Comparison of ENCODE assay signal across 19 cellular contexts in the genomic region with DNA sequence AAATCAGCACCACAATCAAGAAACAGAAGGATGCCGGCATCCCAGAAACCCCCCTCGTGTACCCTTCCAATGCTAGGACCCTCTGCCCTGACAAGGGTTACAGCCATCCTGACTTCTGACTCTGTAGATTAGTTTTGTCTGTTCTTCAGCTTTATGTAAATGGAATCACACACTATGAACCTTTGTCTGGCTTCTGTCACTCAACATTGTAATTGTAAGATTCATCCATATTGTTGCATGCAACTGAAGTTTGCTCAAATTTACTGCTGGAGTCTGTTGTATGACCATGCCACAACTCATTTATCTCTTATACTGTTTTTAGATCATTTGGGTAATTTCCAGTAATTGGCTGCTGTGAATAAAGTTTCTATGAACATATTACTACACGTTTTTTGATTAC.
"Had no signal": no experiment of that assay in that cellular context is flagged by ENCODE, and none has a peak within 500 bp of the region (broad histone marks: within the 10 kb centered on the region; RNA-seq: fewer than 3 reads in every experiment).

No MANE protein-coding gene starts in this region.

- H3K27me3 ChIP-seq: transverse colon, vagina had no signal

- H3K9me3 ChIP-seq: prostate gland, transverse colon, vagina had no signal

- DNase-seq: activated CD8-positive, alpha-beta memory T cell treated with anti-CD3 and anti-CD28 coated beads for 24 hours; activated naive CD8-positive, alpha-beta T cell treated with anti-CD3 and anti-CD28 coated beads, Interleukin-2, amount 10 ng/mL, durations not matched to agents 7 days and 5 days; aorta; dermis blood vessel endothelial cell; foreskin melanocyte; head of caudate nucleus; mesendoderm; nephron progenitor cell; occipital lobe; right cardiac atrium; stimulated activated CD4-positive, alpha-beta T cell treated with anti-CD3 and anti-CD28 coated beads, Interleukin-15, amount 100 ng/mL, for 24 hours; stimulated activated CD4-positive, alpha-beta T cell treated with anti-CD3 and anti-CD28 coated beads, Interleukin-4, amount 100 ng/mL, for 1 hour; stimulated activated naive CD4-positive, alpha-beta T cell; SW 1271; transverse colon had no signal

- H3K27me3 Mint-ChIP-seq: activated naive CD8-positive, alpha-beta T cell treated with anti-CD3 and anti-CD28 coated beads, Interleukin-2, amount 10 ng/mL, durations not matched to agents 7 days and 5 days had no signal

- H3K27ac Mint-ChIP-seq: activated naive CD8-positive, alpha-beta T cell treated with anti-CD3 and anti-CD28 coated beads, Interleukin-2, amount 10 ng/mL, durations not matched to agents 7 days and 5 days; nephron progenitor cell had no signal

- H3K9me3 Mint-ChIP-seq: activated naive CD8-positive, alpha-beta T cell treated with anti-CD3 and anti-CD28 coated beads, Interleukin-2, amount 10 ng/mL, durations not matched to agents 7 days and 5 days; nephron progenitor cell had no signal

- H3K4me3 Mint-ChIP-seq: activated naive CD8-positive, alpha-beta T cell treated with anti-CD3 and anti-CD28 coated beads, Interleukin-2, amount 10 ng/mL, durations not matched to agents 7 days and 5 days; nephron progenitor cell had no signal

- ATAC-seq: right cardiac atrium had no signal

- H3K4me3 ChIP-seq: prostate gland, skin epidermis, transverse colon, vagina had no signal

- H3K4me1 ChIP-seq: prostate gland had no signal

- H3K27ac ChIP-seq: epithelial cell of prostate, prostate gland, skin epidermis, transverse colon, vagina had no signal
